In genomic region chr2:144239726-144240125, GRCh38 we compare ENCODE assay signal across 14 cellular contexts.
"Had no signal": no experiment of that assay in that cellular context is flagged by ENCODE, and none has a peak within 500 bp of the region (broad histone marks: within the 10 kb centered on the region; RNA-seq: fewer than 3 reads in every experiment).

No MANE protein-coding gene starts in this region.

- DNase-seq: activated CD4-positive, alpha-beta T cell treated with anti-CD3 and anti-CD28 coated beads, Interleukin-2, amount 50 U/mL, for 4 hours; activated CD4-positive, CD25-positive, alpha-beta regulatory T cell treated with anti-CD3 and anti-CD28 coated beads, Interleukin-2, amount 50 U/mL, for 72 hours; activated effector memory CD4-positive, alpha-beta T cell treated with anti-CD3 and anti-CD28 coated beads, Interleukin-2, amount 50 U/mL, for 16 hours; brain microvascular endothelial cell; cerebellar nuclear complex; hippocampal formation; kidney glomerular epithelial cell; stimulated activated naive CD4-positive, alpha-beta T cell had no signal

- H3K9me3 ChIP-seq: right atrium auricular region had no signal

- H3K27me3 Mint-ChIP-seq: dendritic cell treated with granulocyte-macrophage colony-stimulating factor and Interleukin-4, amounts not matched to agents 40 ng/mL and 50 ng/mL, for 4 days had no signal

- H3K27ac ChIP-seq: brain microvascular endothelial cell, right atrium auricular region had no signal

- H3K4me2 ChIP-seq: smooth muscle cell had no signal

- H3K36me3 ChIP-seq: brain microvascular endothelial cell, right atrium auricular region had no signal

- H3K27me3 ChIP-seq: brain microvascular endothelial cell, right atrium auricular region had no signal

- H3K36me3 Mint-ChIP-seq: type B pancreatic cell had no signal

- H3K4me3 Mint-ChIP-seq: dendritic cell treated with granulocyte-macrophage colony-stimulating factor and Interleukin-4, amounts not matched to agents 40 ng/mL and 50 ng/mL, for 4 days; type B pancreatic cell had no signal

- H3K9me3 Mint-ChIP-seq: type B pancreatic cell had no signal

- ATAC-seq: SK-N-SH treated with all-trans-retinoic acid at 6 μM for 48 hours had no signal

- H3K27ac Mint-ChIP-seq: activated naive CD4-positive, alpha-beta T cell treated with anti-CD3 and anti-CD28 coated beads, Interleukin-2, amount 50 U/mL, for 72 hours; dendritic cell treated with granulocyte-macrophage colony-stimulating factor and Interleukin-4, amounts not matched to agents 40 ng/mL and 50 ng/mL, for 4 days; type B pancreatic cell had no signal

- H3K4me3 ChIP-seq: right atrium auricular region, smooth muscle cell had no signal
